ENCODE assay signal across 9 cellular contexts in genomic region chr15:98983333-98983732, GRCh38. TPM values are rescaled to one million over a fixed set of nuclear protein-coding genes. Genes with fewer than 3 reads are reported as not detected.
DNase-seq lines count a peak whose midpoint lies in the region; ATAC-seq, FAIRE-seq and TF ChIP-seq lines count a peak whose summit lies in the region.
"Had no signal": no experiment of that assay in that cellular context is flagged by ENCODE, and none has a peak within 500 bp of the region (broad histone marks: within the 10 kb centered on the region; RNA-seq: fewer than 3 reads in every experiment).

No MANE protein-coding gene starts in this region.

- no peaks in the 10 kb centered on the region for H3K36me3 ChIP-seq in endothelial cell of umbilical vein (ENCODE audit: control insufficient read depth in 2 of 2, extremely low read depth in 1 of 2, insufficient read depth in 2 of 2, low read length in 2 of 2)

- no peaks in the 10 kb centered on the region for H4K20me1 ChIP-seq in endothelial cell of umbilical vein (replicated peaks; ENCODE audit: control insufficient read depth, extremely low read depth, insufficient read depth, low read length)

- intact Hi-C loops in endothelial cell of umbilical vein (cut with micrococcal nuclease): no loop called here

- TF ChIP-seq POLR2A in endothelial cell of umbilical vein (IDR thresholded peaks at IDR 0.05; ENCODE audit: low read depth, low read length): no peak

- H3K4me1 ChIP-seq in endothelial cell of umbilical vein (ENCODE audit: control insufficient read depth, extremely low read depth, insufficient read depth, low read length): no peaks in the 10 kb centered on the region

- H3K27ac ChIP-seq in endothelial cell of umbilical vein (ENCODE audit: insufficient read depth, low read depth, low read length): no peak overlapping the region

- TF ChIP-seq CTCF in endothelial cell of umbilical vein (IDR thresholded peaks at IDR 0.05; ENCODE audit: extremely low read depth in 1 of 2, insufficient read depth in 1 of 2, low read depth in 1 of 2, low read length in 2 of 2): no peak

- DNase-seq in DMS79 treated with DMSO at 0.1 percent for 48 hours (lab: John Stamatoyannopoulos, UW): peak; percentile 19
- DNase-seq in NCI-H226: peak; percentile 65
- peak; percentile 45 for DNase-seq in endothelial cell of umbilical vein (ENCODE audit: low read depth, low spot score)
- peak; percentile 43 for DNase-seq in non-pigmented ciliary epithelial cell (ENCODE audit: low read depth)
- DNase-seq in foreskin melanocyte: no peak
- no peak for DNase-seq in activated naive CD4-positive, alpha-beta T cell treated with anti-CD3 and anti-CD28 coated beads, Interleukin-2, amount 50 U/mL, for 72 hours (ENCODE audit: low spot score in 2 of 2)
- DNase-seq: activated CD8-positive, alpha-beta T cell treated with anti-CD3 and anti-CD28 coated beads for 36 hours had no signal

- no peak overlapping the region for H3K4me2 ChIP-seq in endothelial cell of umbilical vein (ENCODE audit: insufficient read depth, low read length)

- no peaks in the 10 kb centered on the region for H3K79me2 ChIP-seq in endothelial cell of umbilical vein (ENCODE audit: control insufficient read depth, insufficient read depth, low read length)

- H3K9ac ChIP-seq in endothelial cell of umbilical vein (replicated peaks; ENCODE audit: extremely low read depth, insufficient read depth, low read length): no peak overlapping the region

- POLR2A ChIA-PET in endothelial cell of umbilical vein (lab: Charles Lee): no interaction called here

- no peak overlapping the region for H3K27ac Mint-ChIP-seq in activated naive CD4-positive, alpha-beta T cell treated with anti-CD3 and anti-CD28 coated beads, Interleukin-2, amount 50 U/mL, for 72 hours
- H3K27ac Mint-ChIP-seq: activated CD8-positive, alpha-beta T cell treated with anti-CD3 and anti-CD28 coated beads for 36 hours had no signal

- no peak for ATAC-seq in GM21360 (IDR thresholded peaks at IDR 0.05; ENCODE audit: unreplicated experiment)
- no peak for ATAC-seq in GM19328 (IDR thresholded peaks at IDR 0.05; ENCODE audit: unreplicated experiment)
- no peak for ATAC-seq in activated naive CD4-positive, alpha-beta T cell treated with anti-CD3 and anti-CD28 coated beads, Interleukin-2, amount 50 U/mL, for 72 hours
- ATAC-seq: activated CD8-positive, alpha-beta T cell treated with anti-CD3 and anti-CD28 coated beads for 36 hours had no signal

- peak; percentile 70 for FAIRE-seq in endothelial cell of umbilical vein (lab: Jason Lieb, UNC)

- H3K9me3 Mint-ChIP-seq in activated naive CD4-positive, alpha-beta T cell treated with anti-CD3 and anti-CD28 coated beads, Interleukin-2, amount 50 U/mL, for 72 hours: peaks cover 4 to 8% of the 10 kb centered on the region in 2 donors

- no peaks in the 10 kb centered on the region for H3K9me3 ChIP-seq in endothelial cell of umbilical vein (replicated peaks; ENCODE audit: control insufficient read depth, insufficient read depth, low read length)

- CTCF ChIA-PET in endothelial cell of umbilical vein (lab: Charles Lee): interaction anchor here (1.0 kb wide), 1 partner anchor 94 kb away, joined by 3 read pairs; no protein-coding TSS in a partner anchor

- no peak overlapping the region for H3K4me3 ChIP-seq in endothelial cell of umbilical vein (replicated peaks in 1 of 3; ENCODE audit: insufficient read depth in 1 of 3, low read depth in 1 of 3, low read length in 3 of 3)

- no peaks in the 10 kb centered on the region for H3K27me3 ChIP-seq in endothelial cell of umbilical vein (ENCODE audit: control insufficient read depth in 2 of 2, insufficient read depth in 2 of 2, low read length in 2 of 2)

- BruUV-seq in endothelial cell of umbilical vein (replicated peaks; lab: Mats Ljungman, UMichigan): no TSS peak

- H3K36me3 Mint-ChIP-seq in activated naive CD4-positive, alpha-beta T cell treated with anti-CD3 and anti-CD28 coated beads, Interleukin-2, amount 50 U/mL, for 72 hours: peaks cover 14% of the 10 kb centered on the region in 2 donors

- no peaks in the 10 kb centered on the region for H3K9me1 ChIP-seq in endothelial cell of umbilical vein (replicated peaks; ENCODE audit: control insufficient read depth, extremely low read depth, insufficient read depth, low read length)

- dilution Hi-C loops in endothelial cell of umbilical vein (cut with MboI; ENCODE audit: extremely low pct_ligation_motif_present, low sequenced_read_pairs): no loop called here

- no peak overlapping the region for H2AFZ ChIP-seq in endothelial cell of umbilical vein (ENCODE audit: low read depth, low read length)

TF ChIP-seq in endothelial cell of umbilical vein, 7 proteins besides CTCF, POLR2A, EP300 and RAD21:
- TF ChIP-seq MAX (IDR thresholded peaks at IDR 0.05; ENCODE audit: insufficient read depth, insufficient read length): no peak
- no peak for TF ChIP-seq GATA2 (IDR thresholded peaks at IDR 0.05; ENCODE audit: insufficient read depth, insufficient read length, low read depth, low read length)
- no peak for TF ChIP-seq MYC (IDR thresholded peaks at IDR 0.05; ENCODE audit: low read depth, low read length)
- no peak for TF ChIP-seq JUN (IDR thresholded peaks at IDR 0.05; ENCODE audit: borderline replicate concordance, insufficient read depth, insufficient read length, low read depth)

RNA-seq across cellular contexts. Expression of gene PGPEP1L, which starts 24.3 kb away (rescaled TPM):
- total RNA-seq in endothelial cell of umbilical vein: not detected in 2 replicates
- not detected in 2 replicates for polyA plus RNA-seq in endothelial cell of umbilical vein
- polyA plus RNA-seq in endothelial cell of umbilical vein (2011; cell fraction: cytosol; rRNA removed): not detected in 2 replicates
- polyA plus RNA-seq in endothelial cell of umbilical vein (2011; cell fraction: nucleus; rRNA removed): not detected in 2 replicates
- polyA plus RNA-seq in endothelial cell of umbilical vein (2012): not detected in 2 replicates
- not detected in 2 replicates for polyA minus RNA-seq in endothelial cell of umbilical vein
- polyA minus RNA-seq in endothelial cell of umbilical vein (2011; cell fraction: cytosol; rRNA and poly(A)+ RNA removed): not detected
- polyA minus RNA-seq in endothelial cell of umbilical vein (2011; cell fraction: nucleus; rRNA and poly(A)+ RNA removed): not detected in 2 replicates
- total RNA-seq in activated naive CD4-positive, alpha-beta T cell treated with anti-CD3 and anti-CD28 coated beads, Interleukin-2, amount 50 U/mL, for 72 hours: not detected
- total RNA-seq: activated CD8-positive, alpha-beta T cell treated with anti-CD3 and anti-CD28 coated beads for 36 hours had no signal

Comparison
In these comparisons a context has a peak if more than half of its experiments do, and no peak if none do; other contexts are left out.
1. DNase-seq: peak in DMS79 treated with DMSO at 0.1 percent for 48 hours (single experiment), NCI-H226 (single experiment), endothelial cell of umbilical vein (single experiment) and non-pigmented ciliary epithelial cell (single experiment); none in foreskin melanocyte (single experiment) and activated naive CD4-positive, alpha-beta T cell treated with anti-CD3 and anti-CD28 coated beads, Interleukin-2, amount 50 U/mL, for 72 hours (0 of 2).